8 cellular contexts compared by ENCODE assay signal in the genomic region with DNA sequence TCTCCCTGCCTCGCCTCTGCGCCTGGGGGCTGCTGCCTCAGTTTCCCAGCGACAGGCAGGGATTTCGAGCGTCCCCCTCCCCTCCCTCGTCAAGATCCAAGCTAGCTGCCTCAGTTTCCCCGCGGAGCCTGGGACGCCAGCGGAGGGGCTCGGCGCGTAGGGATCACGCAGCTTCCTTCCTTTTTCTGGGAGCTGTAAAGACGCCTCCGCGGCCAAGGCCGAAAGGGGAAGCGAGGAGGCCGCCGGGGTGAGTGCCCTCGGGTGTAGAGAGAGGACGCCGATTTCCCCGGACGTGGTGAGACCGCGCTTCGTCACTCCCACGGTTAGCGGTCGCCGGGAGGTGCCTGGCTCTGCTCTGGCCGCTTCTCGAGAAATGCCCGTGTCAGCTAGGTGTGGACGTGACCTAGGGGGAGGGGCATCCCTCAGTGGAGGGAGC. TPM values are rescaled to one million over a fixed set of nuclear protein-coding genes. Genes with fewer than 3 reads are reported as not detected.
DNase-seq lines count a peak whose midpoint lies in the region; ATAC-seq, FAIRE-seq and TF ChIP-seq lines count a peak whose summit lies in the region.

No MANE protein-coding gene starts in this region.

- H3K4me3 Mint-ChIP-seq in astrocyte (ENCODE audit: unreplicated experiment): no peak overlapping the region
- H3K4me3 Mint-ChIP-seq in immature natural killer cell: peak overlapping the region; percentile 85 to 89 (median 88)

- H3K9me3 Mint-ChIP-seq in astrocyte (ENCODE audit: unreplicated experiment): no peaks in the 10 kb centered on the region
- no peaks in the 10 kb centered on the region for H3K9me3 Mint-ChIP-seq in immature natural killer cell

- H4K20me1 ChIP-seq in SU-DHL-6 (ENCODE audit: low read depth, low read length) (no peaks in the 10 kb centered on the region), astrocyte (ENCODE audit: insufficient read depth, low read length) (no peaks in the 10 kb centered on the region)

- no peaks in the 10 kb centered on the region for H3K36me3 ChIP-seq in SU-DHL-6 (ENCODE audit: low read length)
- no peaks in the 10 kb centered on the region for H3K36me3 ChIP-seq in astrocyte (ENCODE audit: insufficient read depth, low read length)

- H3K4me2 ChIP-seq in SU-DHL-6 (ENCODE audit: low read depth, low read length, poor library complexity, severe bottlenecking) (peak overlapping the region; percentile 95), astrocyte (ENCODE audit: low read length) (peak overlapping the region; percentile 76)

- no peaks in the 10 kb centered on the region for H3K27me3 ChIP-seq in SU-DHL-6 (ENCODE audit: low read length)
- H3K27me3 ChIP-seq in astrocyte (ENCODE audit: insufficient read depth, low read length): peaks cover 13% of the 10 kb centered on the region

- no peaks in the 10 kb centered on the region for H3K36me3 Mint-ChIP-seq in astrocyte (ENCODE audit: low read depth, unreplicated experiment)
- H3K36me3 Mint-ChIP-seq in immature natural killer cell: peaks cover 0 to 7% (median 5%) of the 10 kb centered on the region in 3 donors

- peaks cover 17% of the 10 kb centered on the region for H3F3A ChIP-seq in SU-DHL-6 (ENCODE audit: insufficient read depth)

- peak; percentile 90 for DNase-seq in GF-D8 (lab: John Stamatoyannopoulos, UW)
- DNase-seq in astrocyte (ENCODE audit: low read depth): no peak
- peak; percentile 91 to 94 (median 92) for DNase-seq in immature natural killer cell
- peak; percentile 77 for DNase-seq in stimulated activated CD4-positive, alpha-beta T cell treated with anti-CD3 and anti-CD28 coated beads, Interleukin-1b, Interleukin-23, amount 100 ng/mL, for 48 hours
- DNase-seq in NCI-H526 treated with DMSO at 0.1 percent for 48 hours (lab: John Stamatoyannopoulos, UW): no peak
- DNase-seq in HuH-7 (ENCODE audit: low spot score): no peak

- H3K79me2 ChIP-seq in SU-DHL-6 (ENCODE audit: insufficient read depth, low read length) (peaks cover 18% of the 10 kb centered on the region; the same call in 1 of the 2 replicates), astrocyte (ENCODE audit: insufficient read depth, low read length) (no peaks in the 10 kb centered on the region)

- no peaks in the 10 kb centered on the region for H3K9me2 ChIP-seq in SU-DHL-6 (replicated peaks; ENCODE audit: insufficient read depth, low read length)

- H3K9ac ChIP-seq in SU-DHL-6 (ENCODE audit: low read length) (peak overlapping the region; percentile 79), astrocyte (ENCODE audit: low read length) (peak overlapping the region; percentile 29)

- H3K27ac Mint-ChIP-seq in astrocyte (ENCODE audit: unreplicated experiment): no peak overlapping the region
- H3K27ac Mint-ChIP-seq in immature natural killer cell: peak overlapping the region; percentile 93 to 96 (median 96)

- peak; percentile 52 for ATAC-seq in HG02885 (IDR thresholded peaks at IDR 0.05; ENCODE audit: poor library complexity, unreplicated experiment)

- H3K9me3 ChIP-seq in SU-DHL-6 (ENCODE audit: insufficient read depth, low read length): no peaks in the 10 kb centered on the region
- H3K9me3 ChIP-seq in astrocyte (ENCODE audit: insufficient read depth, low read depth, low read length): no peaks in the 10 kb centered on the region

- TF ChIP-seq CTCF in SU-DHL-6 (IDR thresholded peaks at IDR 0.05; ENCODE audit: insufficient read depth, low read length, poor library complexity, severe bottlenecking) (no peak), astrocyte (IDR thresholded peaks at IDR 0.05; ENCODE audit: insufficient read depth, low read depth, low read length) (no peak)

- H2AFZ ChIP-seq in SU-DHL-6 (ENCODE audit: low read depth, low read length, severe bottlenecking): peak overlapping the region; percentile 28
- peak overlapping the region; percentile 32 for H2AFZ ChIP-seq in astrocyte (ENCODE audit: low read depth, low read length)

- H3K4me1 Mint-ChIP-seq in astrocyte (ENCODE audit: low read depth, unreplicated experiment) (no peaks in the 10 kb centered on the region), immature natural killer cell (peaks cover 38 to 48% of the 10 kb centered on the region in 2 donors)

- FAIRE-seq in astrocyte (lab: Jason Lieb, UNC): no peak

- peaks cover 12% of the 10 kb centered on the region for H3K4me1 ChIP-seq in astrocyte (ENCODE audit: insufficient read depth, low read length)

- peaks cover 23% of the 10 kb centered on the region for H3K27me3 Mint-ChIP-seq in astrocyte (ENCODE audit: low read depth, unreplicated experiment)
- peaks cover 16 to 31% (median 17%) of the 10 kb centered on the region in 3 donors for H3K27me3 Mint-ChIP-seq in immature natural killer cell (ENCODE audit: low read depth in 3 of 3)

- H3K27ac ChIP-seq in SU-DHL-6 (ENCODE audit: low read depth, low read length) (peak overlapping the region; percentile 93), astrocyte (ENCODE audit: low read depth, low read length) (no peak overlapping the region)

- H3K4me3 ChIP-seq in SU-DHL-6 (ENCODE audit: insufficient read depth, low read length, poor library complexity, severe bottlenecking): peak overlapping the region; percentile 71
- H3K4me3 ChIP-seq in astrocyte (ENCODE audit: insufficient read depth, low read depth, low read length): no peak overlapping the region

RNA-seq across cellular contexts. Expression of a gene that starts 0.7 kb away (rescaled TPM):
- total RNA-seq in astrocyte: 9.3 and 11.0 TPM in 2 replicates
- 10 to 100 TPM in 2 of 3 donors, 1 to 10 TPM in 1; 9.9 to 18.4 (median 18.0) TPM for polyA plus RNA-seq in immature natural killer cell

RNA-seq across cellular contexts. Expression of a gene that starts 16.6 kb away (rescaled TPM):
- 0.20 TPM in 1 of 2 replicates, not detected in the other for total RNA-seq in astrocyte
- 1 to 10 TPM in 1 of 3 donors, under 1 TPM in 1, not detected in 1; 0.63 to 1.1 TPM for polyA plus RNA-seq in immature natural killer cell

RNA-seq across cellular contexts. Expression of a gene that starts 18.2 kb away (rescaled TPM):
- total RNA-seq in astrocyte: 57.8 and 60.3 TPM in 2 replicates
- polyA plus RNA-seq in immature natural killer cell: 10 to 100 TPM; 24.3 to 42.6 (median 27.1) TPM

RNA-seq across cellular contexts. Expression of a gene that starts 19.6 kb away (rescaled TPM):
- total RNA-seq in astrocyte: 0.07 and 0.31 TPM in 2 replicates
- polyA plus RNA-seq in immature natural killer cell: not detected

RNA-seq across cellular contexts. Expression of a gene that starts 39.1 kb away (rescaled TPM):
- total RNA-seq in astrocyte: 15.7 and 16.8 TPM in 2 replicates
- polyA plus RNA-seq in immature natural killer cell: 1 to 10 TPM in 2 of 3 donors, under 1 TPM in 1; 0.79 to 2.7 (median 1.4) TPM

Comparison
In these comparisons a context has a peak if more than half of its experiments do, and no peak if none do; other contexts are left out.
1. DNase-seq: peak in GF-D8 (single experiment), immature natural killer cell (3 of 3) and stimulated activated CD4-positive, alpha-beta T cell treated with anti-CD3 and anti-CD28 coated beads, Interleukin-1b, Interleukin-23, amount 100 ng/mL, for 48 hours (single experiment); none in astrocyte (single experiment), NCI-H526 treated with DMSO at 0.1 percent for 48 hours (single experiment) and HuH-7 (single experiment).